In the genomic region with DNA sequence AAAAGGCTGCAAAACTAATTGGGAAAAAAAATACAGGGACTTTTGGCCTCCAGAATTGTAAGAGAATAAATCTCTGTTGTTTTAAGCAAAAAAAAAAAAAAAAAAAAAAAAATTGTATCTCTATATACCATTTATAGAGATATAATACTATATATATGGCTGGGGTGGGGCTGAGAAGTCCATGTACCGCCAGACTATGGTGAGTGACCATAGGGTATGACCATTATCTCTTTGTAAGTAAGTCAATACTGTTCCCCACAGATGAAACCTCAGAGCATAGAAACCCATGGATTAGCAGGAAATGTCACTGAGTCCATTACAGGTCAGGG, we compare ENCODE assay signal across 11 cellular contexts.
DNase-seq lines count a peak whose midpoint lies in the region; ATAC-seq, FAIRE-seq and TF ChIP-seq lines count a peak whose summit lies in the region.
"Had no signal": no experiment of that assay in that cellular context is flagged by ENCODE, and none has a peak within 500 bp of the region (broad histone marks: within the 10 kb centered on the region; RNA-seq: fewer than 3 reads in every experiment).

No MANE protein-coding gene starts in this region.

- BruUV-seq in HCT116 (replicated peaks; lab: Mats Ljungman, UMichigan) (no TSS peak), HepG2 (replicated peaks; lab: Mats Ljungman, UMichigan) (no TSS peak)

- H3K27ac Mint-ChIP-seq in astrocyte (ENCODE audit: unreplicated experiment): peak overlapping the region; percentile 100

- H3K79me2 ChIP-seq in HCT116 (ENCODE audit: insufficient read depth, low read length): no peaks in the 10 kb centered on the region
- H3K79me2 ChIP-seq in astrocyte (ENCODE audit: insufficient read depth, low read length): no peaks in the 10 kb centered on the region
- H3K79me2 ChIP-seq in HepG2 (ENCODE audit: insufficient read depth, low read length): no peaks in the 10 kb centered on the region
- no peaks in the 10 kb centered on the region for H3K79me2 ChIP-seq in smooth muscle cell (ENCODE audit: low read depth)

- TF ChIP-seq EP300 in HepG2 (IDR thresholded peaks at IDR 0.05; ENCODE audit: low read depth in 2 of 2, low read length in 2 of 2) (no peak), HepG2 (CRISPR knock-in tag; IDR thresholded peaks at IDR 0.05; ENCODE audit: borderline replicate concordance) (no peak)

- no peaks in the 10 kb centered on the region for H3K27me3 Mint-ChIP-seq in astrocyte (ENCODE audit: low read depth, unreplicated experiment)

- FAIRE-seq in astrocyte (lab: Jason Lieb, UNC): no peak
- FAIRE-seq in HepG2 (lab: Jason Lieb, UNC): no peak
- no peak for FAIRE-seq in H54 (lab: Jason Lieb, UNC)

- H3K9me2 ChIP-seq in HCT116 (ENCODE audit: insufficient read depth): no peaks in the 10 kb centered on the region

- H3K4me3 ChIP-seq in HCT116 (replicated peaks in 1 of 2; ENCODE audit: low read depth in 1 of 2, low read length in 2 of 2) (no peak overlapping the region), astrocyte (ENCODE audit: insufficient read depth, low read depth, low read length) (no peak overlapping the region), HepG2 (replicated peaks in 1 of 3; ENCODE audit: insufficient read depth in 1 of 3, low read depth in 2 of 3, low read length in 3 of 3) (no peak overlapping the region; a peak in 1 of 6 replicates), smooth muscle cell (no peak overlapping the region)

- H3K36me3 Mint-ChIP-seq in astrocyte (ENCODE audit: low read depth, unreplicated experiment): peaks cover 18% of the 10 kb centered on the region

- H3K4me1 ChIP-seq in HCT116 (ENCODE audit: control insufficient read depth in 1 of 2, insufficient read depth in 2 of 2, low read length in 2 of 2) (peaks cover 73 to 97% of the 10 kb centered on the region in 2 experiments), astrocyte (ENCODE audit: insufficient read depth, low read length) (peaks cover 46% of the 10 kb centered on the region), HepG2 (ENCODE audit: insufficient read depth, low read length) (peaks cover 87% of the 10 kb centered on the region), smooth muscle cell (ENCODE audit: low read depth) (peaks cover 38% of the 10 kb centered on the region)

- H3K4me2 ChIP-seq in HCT116 (ENCODE audit: low read length) (peak overlapping the region; percentile 67), astrocyte (ENCODE audit: low read length) (no peak overlapping the region), HepG2 (ENCODE audit: low read depth, low read length) (peak overlapping the region; percentile 81), smooth muscle cell (peak overlapping the region; percentile 73)

- H3K4me1 Mint-ChIP-seq in astrocyte (ENCODE audit: low read depth, unreplicated experiment): peaks cover 48% of the 10 kb centered on the region

- peak overlapping the region; percentile 66 for H3K4me3 Mint-ChIP-seq in astrocyte (ENCODE audit: unreplicated experiment)

- H2AFZ ChIP-seq in HCT116 (ENCODE audit: low read depth, low read length, poor library complexity, severe bottlenecking): no peak overlapping the region
- no peak overlapping the region for H2AFZ ChIP-seq in astrocyte (ENCODE audit: low read depth, low read length)
- H2AFZ ChIP-seq in HepG2 (ENCODE audit: low read length): no peak overlapping the region
- no peak overlapping the region for H2AFZ ChIP-seq in smooth muscle cell (ENCODE audit: low read depth)

- H3K9me3 Mint-ChIP-seq in astrocyte (ENCODE audit: unreplicated experiment): no peaks in the 10 kb centered on the region

- H3K9me3 ChIP-seq in HCT116 (ENCODE audit: control insufficient read depth in 1 of 2, insufficient read depth in 1 of 2, low read depth in 1 of 2, low read length in 2 of 2): no peaks in the 10 kb centered on the region
- H3K9me3 ChIP-seq in astrocyte (ENCODE audit: insufficient read depth, low read depth, low read length): no peaks in the 10 kb centered on the region
- no peaks in the 10 kb centered on the region for H3K9me3 ChIP-seq in HepG2 (ENCODE audit: low read length)
- H3K9me3 ChIP-seq in smooth muscle cell (replicated peaks; ENCODE audit: low read depth): no peaks in the 10 kb centered on the region

- H3K9ac ChIP-seq in HCT116 (ENCODE audit: low read length) (peak overlapping the region; percentile 75), astrocyte (ENCODE audit: low read length) (peak overlapping the region; percentile 92), HepG2 (ENCODE audit: insufficient read depth, low read depth, low read length) (peak overlapping the region; percentile 98), smooth muscle cell (ENCODE audit: low read depth) (peak overlapping the region; percentile 94)

- no peaks in the 10 kb centered on the region for H3K27me3 ChIP-seq in HCT116 (ENCODE audit: insufficient read depth, low read length)
- H3K27me3 ChIP-seq in astrocyte (ENCODE audit: insufficient read depth, low read length): no peaks in the 10 kb centered on the region
- no peaks in the 10 kb centered on the region for H3K27me3 ChIP-seq in HepG2 (ENCODE audit: control insufficient read depth in 1 of 2, insufficient read depth in 2 of 2, low read length in 2 of 2)
- no peaks in the 10 kb centered on the region for H3K27me3 ChIP-seq in smooth muscle cell (ENCODE audit: low read depth)

- intact Hi-C loops in HCT116 (cut with micrococcal nuclease): no loop called here
- intact Hi-C loops in HepG2 (cut with micrococcal nuclease; ENCODE audit: unreplicated experiment): no loop called here

- no peak for TF ChIP-seq RAD21 in HCT116 (IDR thresholded peaks at IDR 0.05; ENCODE audit: low read depth)
- 0 out of 2 replicates have a peak, but pooled peaks have one; percentile 0 for TF ChIP-seq RAD21 in HepG2 (CRISPR knock-in tag; IDR thresholded peaks at IDR 0.05)

- no peak for TF ChIP-seq CTCF in HCT116 (IDR thresholded peaks at IDR 0.05 in 2 of 3, conservative IDR thresholded peaks at IDR 0.05 in 1 of 3; ENCODE audit: borderline replicate concordance in 1 of 3, insufficient read depth in 1 of 3, low read depth in 2 of 3, low read length in 2 of 3)
- TF ChIP-seq CTCF in astrocyte (IDR thresholded peaks at IDR 0.05; ENCODE audit: insufficient read depth, low read depth, low read length): no peak
- TF ChIP-seq CTCF in HepG2 (CRISPR knock-in tag; IDR thresholded peaks at IDR 0.05): no peak
- no peak for TF ChIP-seq CTCF in smooth muscle cell (IDR thresholded peaks at IDR 0.05; ENCODE audit: borderline replicate concordance, insufficient read depth, poor library complexity, severe bottlenecking)

- POLR2A ChIA-PET in HCT116 (lab: Charles Lee) (no interaction called here), HepG2 (lab: Yijun Ruan, JAX) (interaction anchor here (1.0 to 1.4 kb wide), 4 partner anchors 11 to 94 kb away, joined by 3 to 4 read pairs (median 4); no protein-coding TSS in a partner anchor)

- H3K36me3 ChIP-seq in HCT116 (ENCODE audit: control insufficient read depth in 1 of 2, insufficient read depth in 2 of 2, low read length in 2 of 2) (no peaks in the 10 kb centered on the region), astrocyte (ENCODE audit: insufficient read depth, low read length) (peaks cover 7% of the 10 kb centered on the region), HepG2 (replicated peaks in 1 of 2; ENCODE audit: control insufficient read depth in 1 of 2, insufficient read depth in 2 of 2, low read length in 2 of 2) (peaks cover 6 to 18% of the 10 kb centered on the region in 2 experiments), smooth muscle cell (ENCODE audit: low read depth) (no peaks in the 10 kb centered on the region)

- WGBS in HepG2 (ENCODE audit: low lambda C conversion rate): 65% methylated on average over 1 of the region's 1 CpG
- WGBS in smooth muscle cell (ENCODE audit: low lambda C conversion rate): 100% methylated on average over 1 of the region's 1 CpG

- H3F3A ChIP-seq in smooth muscle cell (ENCODE audit: low read depth): peaks cover 14% of the 10 kb centered on the region

- no peak overlapping the region; the same call in 1 of the 2 replicates for H3K27ac ChIP-seq in HCT116 (ENCODE audit: low read depth, low read length)
- H3K27ac ChIP-seq in astrocyte (ENCODE audit: low read depth, low read length): peak overlapping the region; percentile 100
- peak overlapping the region; percentile 99 for H3K27ac ChIP-seq in HepG2 (ENCODE audit: extremely low read length, insufficient read depth, low read length)
- peak overlapping the region; percentile 97 for H3K27ac ChIP-seq in smooth muscle cell (ENCODE audit: low read depth)

- ATAC-seq in HCT116: no peak
- ATAC-seq in HepG2: no peak
- ATAC-seq in HG02588 (IDR thresholded peaks at IDR 0.05; ENCODE audit: unreplicated experiment): no peak

- CTCF ChIA-PET in HCT116 (lab: Charles Lee): no interaction called here
- CTCF ChIA-PET in HepG2 (lab: Yijun Ruan, JAX; ENCODE audit: low intra/inter-chr PET ratio, low total read pairs): no interaction called here

- no peak for TF ChIP-seq POLR2A in HCT116 (IDR thresholded peaks at IDR 0.05; ENCODE audit: borderline replicate concordance, extremely low read depth, insufficient read depth, insufficient read length)
- TF ChIP-seq POLR2A in HepG2 (IDR thresholded peaks at IDR 0.05; ENCODE audit: insufficient read depth in 1 of 2, low read depth in 2 of 2, low read length in 2 of 2): no peak
- TF ChIP-seq POLR2A in H54 (IDR thresholded peaks at IDR 0.05; ENCODE audit: low read depth, low read length): no peak

- DNase-seq in HCT116 (ENCODE audit: low read depth, low spot score): no peak
- no peak for DNase-seq in astrocyte (ENCODE audit: low read depth)
- peak; percentile 57 for DNase-seq in HepG2 (ENCODE audit: low spot score)
- no peak for DNase-seq in smooth muscle cell (lab: John Stamatoyannopoulos, UW; ENCODE audit: unreplicated experiment)
- DNase-seq in effector CD8-positive, alpha-beta T cell (lab: John Stamatoyannopoulos, UW): no peak
- no peak for DNase-seq in H54 (ENCODE audit: insufficient read length, low spot score)
- DNase-seq in NCI-H1105 (lab: John Stamatoyannopoulos, UW): no peak
- DNase-seq: activated CD4-positive, CD25-positive, alpha-beta regulatory T cell; NCI-H1930; RPMI8226 had no signal

- in situ Hi-C loops in HepG2 (cut with HindIII; ENCODE audit: extremely low pct_ligation_motif_present, low pct_unique_long_range_greater_than_20kb): no loop called here

- RAD21 ChIA-PET in HCT116 (lab: Charles Lee; ENCODE audit: low non-redundant PET in 1 of 2, low total read pairs in 2 of 2, uncharacterized antibody in 2 of 2, unreplicated experiment in 2 of 2): no interaction called here

- no peaks in the 10 kb centered on the region for H4K20me1 ChIP-seq in HCT116 (ENCODE audit: insufficient read depth)
- no peaks in the 10 kb centered on the region for H4K20me1 ChIP-seq in astrocyte (ENCODE audit: insufficient read depth, low read length)
- no peaks in the 10 kb centered on the region for H4K20me1 ChIP-seq in HepG2 (ENCODE audit: insufficient read depth, low read length)
- no peaks in the 10 kb centered on the region for H4K20me1 ChIP-seq in smooth muscle cell (ENCODE audit: low read depth)

TF ChIP-seq in HCT116, 20 proteins besides CTCF, POLR2A, EP300 and RAD21 (continues in another document):
- TF ChIP-seq CBX3 (IDR thresholded peaks at IDR 0.05; ENCODE audit: low read depth) (no peak), ZNF274 (IDR thresholded peaks at IDR 0.05; ENCODE audit: low read depth, low read length) (no peak), POLR2AphosphoS5 (IDR thresholded peaks at IDR 0.05; ENCODE audit: low read depth, low read length) (no peak)

TF ChIP-seq in HepG2, 621 proteins besides CTCF, POLR2A, EP300 and RAD21 (continues in another document):
- TF ChIP-seq ZNF775 (CRISPR knock-in tag; IDR thresholded peaks at IDR 0.05; ENCODE audit: borderline replicate concordance) (no peak), FOXM1 (CRISPR knock-in tag; IDR thresholded peaks at IDR 0.05) (no peak)
